Comparison of ENCODE assay signal across 21 cellular contexts in genomic region chr4:90000995-90001394, GRCh38.
DNase-seq lines count a peak whose midpoint lies in the region; ATAC-seq, FAIRE-seq and TF ChIP-seq lines count a peak whose summit lies in the region.
"Had no signal": no experiment of that assay in that cellular context is flagged by ENCODE, and none has a peak within 500 bp of the region (broad histone marks: within the 10 kb centered on the region; RNA-seq: fewer than 3 reads in every experiment).

No MANE protein-coding gene starts in this region.

- H3K56ac ChIP-seq in H1 (replicated peaks; ENCODE audit: insufficient read length, low read depth, low read length), result no peak overlapping the region

- TF ChIP-seq RAD21 in H1 (IDR thresholded peaks at IDR 0.05 in 1 of 2, conservative IDR thresholded peaks at IDR 0.05 in 1 of 2; ENCODE audit: low read depth in 2 of 2, low read length in 2 of 2), result no peak

- H3K9me3 ChIP-seq in H1 (ENCODE audit: insufficient read depth in 2 of 2, low read depth in 1 of 2, low read length in 1 of 2), result no peaks in the 10 kb centered on the region

- no peak overlapping the region for H2BK20ac ChIP-seq in H1 (ENCODE audit: low read length)

- POLR2A ChIA-PET in H1 (lab: Charles Lee; ENCODE audit: partially characterized antibody), result no interaction called here
- POLR2A ChIA-PET in activated CD4-positive, alpha-beta T cell treated with anti-CD3 and anti-CD28 coated beads, Interleukin-2, amount 10 ng/mL, durations not matched to agents 7 days and 5 days (lab: Charles Lee), result no interaction called here

- H3K36me3 Mint-ChIP-seq in activated CD4-positive, alpha-beta T cell treated with anti-CD3 and anti-CD28 coated beads, Interleukin-2, amount 10 ng/mL, durations not matched to agents 7 days and 5 days (ENCODE audit: low read depth), result no peaks in the 10 kb centered on the region
- H3K36me3 Mint-ChIP-seq: CD8-positive, alpha-beta memory T cell had no signal

- no peaks in the 10 kb centered on the region for H4K20me1 ChIP-seq in H1 (replicated peaks in 1 of 2; ENCODE audit: control insufficient read depth in 1 of 2, insufficient read depth in 2 of 2, low read length in 2 of 2)

- no peak for TF ChIP-seq POLR2A in H1 (IDR thresholded peaks at IDR 0.05; ENCODE audit: control extremely low read depth in 1 of 2, low read depth in 2 of 2, low read length in 2 of 2)

- no peak overlapping the region for H3K4me3 ChIP-seq in H1 (ENCODE audit: extremely low read depth in 1 of 4, insufficient read depth in 2 of 4, low read depth in 3 of 4, low read length in 4 of 4)
- H3K4me3 ChIP-seq: GM23338 had no signal

- no peaks in the 10 kb centered on the region for H3K23me2 ChIP-seq in H1 (ENCODE audit: low read depth, low read length)

- H2AK5ac ChIP-seq in H1 (ENCODE audit: low read depth, low read length), result no peak overlapping the region

- TF ChIP-seq EP300 in H1 (IDR thresholded peaks at IDR 0.05; ENCODE audit: borderline replicate concordance in 1 of 2, low read depth in 2 of 2, low read length in 2 of 2), result no peak

- TF ChIP-seq CTCF in H1 (IDR thresholded peaks at IDR 0.05; ENCODE audit: control extremely low read depth in 1 of 3, insufficient read depth in 1 of 3, low read depth in 1 of 3, low read length in 3 of 3), result no peak

- H3K4me2 ChIP-seq in H1 (ENCODE audit: insufficient read depth in 1 of 2, low read depth in 2 of 2, low read length in 2 of 2), result no peak overlapping the region
- H3K4me2 ChIP-seq: GM23338 had no signal

- no peaks in the 10 kb centered on the region for H3K27me3 ChIP-seq in H1 (replicated peaks in 1 of 4; ENCODE audit: control insufficient read depth in 3 of 4, extremely low read depth in 1 of 4, insufficient read depth in 3 of 4, low read length in 3 of 4)

- 46% methylated on average over 2 of the region's 2 CpGs; no CpG with 5 or more reads in 1 of the 2 experiments for WGBS in H1 (ENCODE audit: extremely low coverage in 1 of 2, insufficient coverage in 1 of 2, insufficient read length in 1 of 2, insufficient replicate concordance in 2 of 2, low coverage in 1 of 2, low lambda C conversion rate in 2 of 2, missing lambda C conversion rate in 1 of 2), 2 experiments

- no peak overlapping the region for H3K14ac ChIP-seq in H1 (ENCODE audit: insufficient read length)

- H3K79me1 ChIP-seq in H1 (ENCODE audit: low read depth, low read length), result no peaks in the 10 kb centered on the region

- ATAC-seq in HG03432 (IDR thresholded peaks at IDR 0.05; ENCODE audit: unreplicated experiment), result no peak
- ATAC-seq: GM23338, SK-N-SH treated with all-trans-retinoic acid at 6 μM for 48 hours had no signal

- H2BK15ac ChIP-seq in H1 (ENCODE audit: low read length), result no peak overlapping the region

- H2AFZ ChIP-seq in H1 (ENCODE audit: low read length), result no peak overlapping the region
- H2AFZ ChIP-seq: GM23338 had no signal

- H3K79me2 ChIP-seq in H1 (ENCODE audit: control insufficient read depth in 1 of 2, insufficient read depth in 2 of 2, low read length in 2 of 2), result no peaks in the 10 kb centered on the region

- peak overlapping the region; percentile 42; the same call in 1 of the 2 replicates for H2BK12ac ChIP-seq in H1 (ENCODE audit: low read depth, low read length)

- peaks cover 0 to 3% (median 0%) of the 10 kb centered on the region in 4 experiments; a peak in 2 of 7 replicates for H3K4me1 ChIP-seq in H1 (replicated peaks in 1 of 4; ENCODE audit: control insufficient read depth in 3 of 4, insufficient read depth in 4 of 4, low read length in 3 of 4)

- H3K27ac ChIP-seq in H1 (ENCODE audit: low read depth, low read length), result no peak overlapping the region

- DNase-seq in COR-L47 (lab: John Stamatoyannopoulos, UW) (peak; percentile 6), DMS79 treated with DMSO at 0.1 percent for 48 hours (lab: John Stamatoyannopoulos, UW) (peak; percentile 58), NCI-H69 (lab: John Stamatoyannopoulos, UW) (peak; percentile 73), H1 (ENCODE audit: low read depth in 1 of 2, low spot score in 2 of 2) (no peak), NCI-H82 (lab: John Stamatoyannopoulos, UW) (no peak), NOMO-1 treated with dmso at 0.1 percent for 144 hours (lab: John Stamatoyannopoulos, UW; ENCODE audit: unreplicated experiment) (no peak)
- no peak for DNase-seq in activated CD4-positive, alpha-beta T cell treated with anti-CD3 and anti-CD28 coated beads, Interleukin-2, amount 10 ng/mL, durations not matched to agents 7 days and 5 days
- DNase-seq: ACHN; C1 segment of cervical spinal cord; CD8-positive, alpha-beta memory T cell; EL; KG1; MV-4-11; NCI-H345; NCI-H526 treated with DMSO at 0.1 percent for 48 hours; SHP77 treated with DMSO at 0.1 percent for 48 hours; T1000 had no signal

- peaks cover 8% of the 10 kb centered on the region for H3K27me3 Mint-ChIP-seq in activated CD4-positive, alpha-beta T cell treated with anti-CD3 and anti-CD28 coated beads, Interleukin-2, amount 10 ng/mL, durations not matched to agents 7 days and 5 days

- H3K9me3 Mint-ChIP-seq in activated CD4-positive, alpha-beta T cell treated with anti-CD3 and anti-CD28 coated beads, Interleukin-2, amount 10 ng/mL, durations not matched to agents 7 days and 5 days, result no peaks in the 10 kb centered on the region
- H3K9me3 Mint-ChIP-seq: CD8-positive, alpha-beta memory T cell; GM23338 had no signal

- H3K23ac ChIP-seq in H1 (ENCODE audit: insufficient read length), result no peak overlapping the region

- no peaks in the 10 kb centered on the region for H3K4me1 Mint-ChIP-seq in activated CD4-positive, alpha-beta T cell treated with anti-CD3 and anti-CD28 coated beads, Interleukin-2, amount 10 ng/mL, durations not matched to agents 7 days and 5 days
- H3K4me1 Mint-ChIP-seq: CD8-positive, alpha-beta memory T cell had no signal

- CTCF ChIA-PET in H1 (lab: Charles Lee; ENCODE audit: partially characterized antibody), result interaction anchor here (0.6 to 1.1 kb wide), 2 partner anchors 30 to 1112 kb away, joined by 3 read pairs; no protein-coding TSS in a partner anchor
- CTCF ChIA-PET in activated CD4-positive, alpha-beta T cell treated with anti-CD3 and anti-CD28 coated beads, Interleukin-2, amount 10 ng/mL, durations not matched to agents 7 days and 5 days (lab: Charles Lee), result no interaction called here

- H3K27ac Mint-ChIP-seq in activated CD4-positive, alpha-beta T cell treated with anti-CD3 and anti-CD28 coated beads, Interleukin-2, amount 10 ng/mL, durations not matched to agents 7 days and 5 days, result no peak overlapping the region
- H3K27ac Mint-ChIP-seq: CD8-positive, alpha-beta memory T cell; GM23338 had no signal

- H4K91ac ChIP-seq in H1 (replicated peaks; ENCODE audit: insufficient read length, low read length), result no peak overlapping the region

- H2BK5ac ChIP-seq in H1 (ENCODE audit: low read depth, low read length), result no peak overlapping the region

- H3K4me3 Mint-ChIP-seq in activated CD4-positive, alpha-beta T cell treated with anti-CD3 and anti-CD28 coated beads, Interleukin-2, amount 10 ng/mL, durations not matched to agents 7 days and 5 days, result no peak overlapping the region
- H3K4me3 Mint-ChIP-seq: CD8-positive, alpha-beta memory T cell; GM23338 had no signal

- peak; percentile 7 for FAIRE-seq in H1 (lab: Jason Lieb, UNC)
- FAIRE-seq: GM12891 had no signal

- H3K36me3 ChIP-seq in H1 (ENCODE audit: control insufficient read depth in 2 of 4, insufficient read depth in 4 of 4, low read length in 3 of 4), result no peaks in the 10 kb centered on the region

- H3K18ac ChIP-seq in H1 (ENCODE audit: extremely low read depth, low read length), result no peak overlapping the region

- H2BK120ac ChIP-seq in H1 (replicated peaks; ENCODE audit: low read depth, low read length), result no peak overlapping the region

- H4K5ac ChIP-seq in H1 (ENCODE audit: insufficient read length, low read depth, low read length), result no peak overlapping the region

- no peak overlapping the region for H3K9ac ChIP-seq in H1 (replicated peaks in 1 of 4; ENCODE audit: extremely low read depth in 1 of 4, low read depth in 3 of 4, low read length in 3 of 4)

- H3K4ac ChIP-seq in H1 (replicated peaks; ENCODE audit: insufficient read length, low read depth, low read length), result no peak overlapping the region

- H4K8ac ChIP-seq in H1 (ENCODE audit: extremely low read depth, insufficient read depth, low read length), result no peak overlapping the region

TF ChIP-seq in H1, 55 proteins besides CTCF, POLR2A, EP300 and RAD21:
- TF ChIP-seq CHD1 (IDR thresholded peaks at IDR 0.05; ENCODE audit: low read depth, low read length), result no peak
- no peak for TF ChIP-seq FOSL1 (IDR thresholded peaks at IDR 0.05; ENCODE audit: insufficient read depth, low read depth, low read length)
- TF ChIP-seq JUND (IDR thresholded peaks at IDR 0.05; ENCODE audit: low read length), result no peak
- TF ChIP-seq KDM4A (IDR thresholded peaks at IDR 0.05; ENCODE audit: low read depth, low read length, severe bottlenecking), result no peak
- TF ChIP-seq JUN (IDR thresholded peaks at IDR 0.05; ENCODE audit: low read depth, low read length), result no peak
- TF ChIP-seq KDM1A (IDR thresholded peaks at IDR 0.05; ENCODE audit: borderline replicate concordance, low read length), result no peak
- no peak for TF ChIP-seq RFX5 (IDR thresholded peaks at IDR 0.05; ENCODE audit: borderline replicate concordance, low read depth, low read length)
- no peak for TF ChIP-seq RXRA (IDR thresholded peaks at IDR 0.05; ENCODE audit: insufficient read depth, low read depth, low read length)
- no peak for TF ChIP-seq ATF2 (IDR thresholded peaks at IDR 0.05; ENCODE audit: low read length)
- TF ChIP-seq SAP30 (IDR thresholded peaks at IDR 0.05; ENCODE audit: insufficient read depth, insufficient replicate concordance, low read length), result no peak
- TF ChIP-seq CBX5 (IDR thresholded peaks at IDR 0.05; ENCODE audit: low read depth, low read length), result no peak
- TF ChIP-seq EGR1 (IDR thresholded peaks at IDR 0.05; ENCODE audit: borderline replicate concordance, low read depth, low read length), result no peak
- TF ChIP-seq SP4 (IDR thresholded peaks at IDR 0.05; ENCODE audit: low read length), result no peak
- TF ChIP-seq RBBP5 (IDR thresholded peaks at IDR 0.05; ENCODE audit: borderline replicate concordance, low read depth, low read length), result no peak
TF ChIP-seq in H1: peak in this region for 0.

Comparison
In these comparisons a context has a peak if more than half of its experiments do, and no peak if none do; other contexts are left out.
1. DNase-seq: peak in COR-L47 (single experiment), DMS79 treated with DMSO at 0.1 percent for 48 hours (single experiment) and NCI-H69 (single experiment); none in H1 (0 of 2), activated CD4-positive, alpha-beta T cell treated with anti-CD3 and anti-CD28 coated beads, Interleukin-2, amount 10 ng/mL, durations not matched to agents 7 days and 5 days (single experiment), NCI-H82 (single experiment) and NOMO-1 treated with dmso at 0.1 percent for 144 hours (single experiment).